In the genomic region with DNA sequence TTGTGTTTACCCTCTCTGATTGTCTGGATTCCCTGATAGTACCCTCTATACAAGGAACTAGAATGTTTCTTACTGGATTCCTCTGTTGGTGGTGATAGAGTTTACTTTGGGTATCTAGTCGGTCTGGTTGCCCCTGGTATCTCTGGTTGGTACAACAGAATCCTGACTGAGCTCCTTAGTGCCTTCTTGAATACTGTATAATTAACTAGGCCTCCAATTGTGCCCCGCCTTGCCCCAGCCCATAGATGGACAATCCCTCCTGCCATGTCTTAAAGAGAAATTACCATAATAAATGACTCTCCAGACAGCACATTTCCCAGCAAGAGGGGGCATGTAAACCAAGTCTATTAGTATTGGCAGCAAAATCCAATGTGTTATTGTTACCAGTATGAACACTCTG, we compare ENCODE assay signal across 18 cellular contexts. TPM values are rescaled to one million over a fixed set of nuclear protein-coding genes. Genes with fewer than 3 reads are reported as not detected.
DNase-seq lines count a peak whose midpoint lies in the region; ATAC-seq and TF ChIP-seq lines count a peak whose summit lies in the region.
"Had no signal": no experiment of that assay in that cellular context is flagged by ENCODE, and none has a peak within 500 bp of the region (broad histone marks: within the 10 kb centered on the region; RNA-seq: fewer than 3 reads in every experiment).

No MANE protein-coding gene starts in this region.

- H3K36me3 ChIP-seq in HAP-1 (replicated peaks): no peaks in the 10 kb centered on the region
- H3K36me3 ChIP-seq in lung (ENCODE audit: control insufficient read depth in 2 of 2, insufficient read depth in 2 of 2, low read length in 2 of 2): no peaks in the 10 kb centered on the region
- H3K36me3 ChIP-seq: BLaER1 had no signal

- WGBS in lung, 2 donors: 58 to 88% methylated on average over 2 of the region's 2 CpGs

- no peak overlapping the region for H3K4me3 ChIP-seq in HAP-1
- H3K4me3 ChIP-seq in lung: no peak overlapping the region
- H3K4me3 ChIP-seq: BLaER1, PC-9 had no signal

- peaks cover 3% of the 10 kb centered on the region for H3K27me3 ChIP-seq in HAP-1 (ENCODE audit: low read depth)
- no peaks in the 10 kb centered on the region for H3K27me3 ChIP-seq in lung (ENCODE audit: control insufficient read depth, insufficient read depth)
- H3K27me3 ChIP-seq: BLaER1 had no signal

- ATAC-seq in lung (ENCODE audit: insufficient read depth, low FRiP score) (peak; percentile 53), HG02884 (IDR thresholded peaks at IDR 0.05; ENCODE audit: unreplicated experiment) (no peak)
- ATAC-seq: CD8-positive, alpha-beta T cell had no signal

- H3K36me3 Mint-ChIP-seq in brain: no peaks in the 10 kb centered on the region
- H3K36me3 Mint-ChIP-seq: CD8-positive, alpha-beta T cell had no signal

- H3K27me3 Mint-ChIP-seq in brain: peaks cover 3% of the 10 kb centered on the region

- H3K4me1 ChIP-seq in HAP-1 (peaks cover 17% of the 10 kb centered on the region), lung (ENCODE audit: control insufficient read depth in 2 of 2, insufficient read depth in 2 of 2, low read length in 2 of 2) (no peaks in the 10 kb centered on the region)
- H3K4me1 ChIP-seq: BLaER1 had no signal

- TF ChIP-seq CTCF in brain (conservative IDR thresholded peaks at IDR 0.05) (no peak), lung (IDR thresholded peaks at IDR 0.05; ENCODE audit: control extremely low read depth, extremely low read depth) (no peak)

- no peaks in the 10 kb centered on the region for H3K9me3 Mint-ChIP-seq in brain
- H3K9me3 Mint-ChIP-seq: CD8-positive, alpha-beta T cell had no signal

- H3K4me1 Mint-ChIP-seq in brain: peaks cover 32% of the 10 kb centered on the region

- H3K4me3 Mint-ChIP-seq in brain: peak overlapping the region; percentile 27 to 94 (median 88)
- H3K4me3 Mint-ChIP-seq: CD8-positive, alpha-beta T cell had no signal

- in situ Hi-C loops in HAP-1 (cut with MboI; ENCODE audit: low sequenced_read_pairs): loop anchor here (10.0 kb wide), 1 partner anchor 171 kb away; a partner anchor contains a TSS

- DNase-seq in COR-L47 (lab: John Stamatoyannopoulos, UW) (peak; percentile 54), HAP-1 (ENCODE audit: low spot score in 2 of 2) (peak; percentile 28 to 40), lung (ENCODE audit: low spot score) (no peak), NK-92 (lab: John Stamatoyannopoulos, UW; ENCODE audit: unreplicated experiment) (no peak), GDM1 (lab: John Stamatoyannopoulos, UW) (no peak), NCI-H2081 (lab: John Stamatoyannopoulos, UW) (no peak)
- DNase-seq: CD8-positive, alpha-beta T cell; DMS79; IMR-90; NCI-H1930; NCI-H510A treated with DMSO at 0.1 percent for 48 hours; PC-9 had no signal

- H3K27ac Mint-ChIP-seq in brain: peak overlapping the region in 4 of 5 experiments; percentile 65 to 90 (median 84)
- H3K27ac Mint-ChIP-seq: CD8-positive, alpha-beta T cell had no signal

- peak overlapping the region in 1 of 2 donors; percentile 42 for H3K27ac ChIP-seq in lung (ENCODE audit: low read depth in 1 of 2, low read length in 1 of 2)
- H3K27ac ChIP-seq: BLaER1, HL-60, PC-9, RWPE1 had no signal

- H3K9me3 ChIP-seq in HAP-1: no peaks in the 10 kb centered on the region
- no peaks in the 10 kb centered on the region for H3K9me3 ChIP-seq in lung (ENCODE audit: control insufficient read depth in 2 of 2, insufficient read depth in 1 of 2, low read length in 1 of 2)
- H3K9me3 ChIP-seq: BLaER1 had no signal

RNA-seq across cellular contexts. Expression of a gene that starts 2.3 kb away (rescaled TPM):
- polyA plus RNA-seq in brain (ENCODE audit: insufficient read depth, low read depth, low replicate concordance) (1.0 TPM), lung (10 to 100 TPM in 1 of 2 donors, 1 to 10 TPM in 1; 2.1 to 10.4 TPM)
- total RNA-seq in lung: 10 to 100 TPM; 18.6 to 32.6 TPM
- total RNA-seq: CD8-positive, alpha-beta T cell; M059J; PC-9 had no signal
- polyA plus RNA-seq: IMR-90 had no signal

Comparison
In these comparisons a context has a peak if more than half of its experiments do, and no peak if none do; other contexts are left out.
1. DNase-seq: peak in COR-L47 (single experiment) and HAP-1 (2 of 2); none in lung (single experiment), NK-92 (single experiment), GDM1 (single experiment) and NCI-H2081 (0 of 2).